Comparison of ENCODE assay signal across 27 cellular contexts in genomic region chr11:47351159-47352126, GRCh38. TPM values are rescaled to one million over a fixed set of nuclear protein-coding genes. Genes with fewer than 3 reads are reported as not detected.
DNase-seq lines count a peak whose midpoint lies in the region; ATAC-seq, FAIRE-seq and TF ChIP-seq lines count a peak whose summit lies in the region.
"Had no signal": no experiment of that assay in that cellular context is flagged by ENCODE, and none has a peak within 500 bp of the region (broad histone marks: within the 10 kb centered on the region; RNA-seq: fewer than 3 reads in every experiment).

No MANE protein-coding gene starts in this region.

- H3K27me3 ChIP-seq in IMR-90 (ENCODE audit: control insufficient read depth, insufficient read depth, low read length) (peaks cover 14% of the 10 kb centered on the region), mesenchymal stem cell (ENCODE audit: control insufficient read depth in 1 of 2, insufficient read depth in 1 of 2, low read length in 2 of 2) (peaks cover 8 to 15% of the 10 kb centered on the region in 2 experiments)
- H3K27me3 ChIP-seq: esophagus muscularis mucosa, foreskin keratinocyte, SJSA1, upper lobe of left lung had no signal

- H3K4me2 ChIP-seq in IMR-90 (ENCODE audit: low read depth, low read length) (no peak overlapping the region), mesenchymal stem cell (ENCODE audit: low read length, poor library complexity, severe bottlenecking) (no peak overlapping the region)

- TF ChIP-seq CTCF in IMR-90 (conservative IDR thresholded peaks at IDR 0.05; ENCODE audit: low read depth, low read length) = no peak
- no peak for TF ChIP-seq CTCF in GM13976 (IDR thresholded peaks at IDR 0.05; ENCODE audit: borderline replicate concordance, control extremely low read depth, extremely low read depth, insufficient read depth, missing control alignments)

- H3K9ac ChIP-seq in IMR-90 (ENCODE audit: low read depth, low read length) (no peak overlapping the region), mesenchymal stem cell (ENCODE audit: low read length) (no peak overlapping the region)

- no peak overlapping the region for H3K27ac ChIP-seq in IMR-90 (ENCODE audit: insufficient read depth, low read length)
- no peak overlapping the region for H3K27ac ChIP-seq in mesenchymal stem cell (ENCODE audit: low read length, poor library complexity, severe bottlenecking)
- H3K27ac ChIP-seq: esophagus muscularis mucosa, foreskin keratinocyte, HL-60, SJSA1, upper lobe of left lung had no signal

- H3K27me3 Mint-ChIP-seq in T-helper 17 cell = no peaks in the 10 kb centered on the region

- H4K8ac ChIP-seq in IMR-90 (ENCODE audit: low read depth in 2 of 2, low read length in 2 of 2) = no peak overlapping the region
- H4K8ac ChIP-seq in mesenchymal stem cell (ENCODE audit: low read length) = no peak overlapping the region

- CTCF ChIA-PET in IMR-90 (lab: Yijun Ruan, JAX) = no interaction called here

- H2AFZ ChIP-seq in IMR-90 (replicated peaks; ENCODE audit: low read length, poor library complexity) = peak overlapping the region; percentile 53
- no peak overlapping the region for H2AFZ ChIP-seq in mesenchymal stem cell (ENCODE audit: low read depth, low read length)

- WGBS in IMR-90 (ENCODE audit: extremely low coverage in 2 of 2, insufficient read length in 1 of 2), 2 experiments = 83% methylated on average over 19 of the region's 29 CpGs; no CpG with 5 or more reads in 1 of the 2 experiments
- WGBS in mesenchymal stem cell = 86% methylated on average over 29 of the region's 29 CpGs

- H3K18ac ChIP-seq in IMR-90 (ENCODE audit: low read depth, low read length) = no peak overlapping the region
- H3K18ac ChIP-seq in mesenchymal stem cell (ENCODE audit: low read depth in 1 of 2, low read length in 2 of 2) = no peak overlapping the region

- H3K36me3 ChIP-seq in IMR-90 (ENCODE audit: control insufficient read depth, insufficient read depth, low read length) = no peaks in the 10 kb centered on the region
- H3K36me3 ChIP-seq in mesenchymal stem cell (ENCODE audit: control insufficient read depth in 1 of 2, insufficient read depth in 2 of 2, low read depth in 1 of 2, low read length in 2 of 2) = no peaks in the 10 kb centered on the region
- H3K36me3 ChIP-seq: SJSA1, upper lobe of left lung had no signal

- H3K9me1 ChIP-seq in IMR-90 (ENCODE audit: insufficient read depth, low read length) = peaks cover 10% of the 10 kb centered on the region

- no peak overlapping the region for H2BK5ac ChIP-seq in IMR-90 (ENCODE audit: low read depth, low read length, poor library complexity, severe bottlenecking)
- no peak overlapping the region for H2BK5ac ChIP-seq in mesenchymal stem cell (ENCODE audit: low read depth, low read length, poor library complexity, severe bottlenecking)

- DNase-seq in IMR-90 (no peak), Right ventricle myocardium superior (peak; percentile 87), mesenchymal stem cell (no peak), urothelium cell line (ENCODE audit: low spot score) (no peak), T-helper 17 cell (no peak), GM13976 (ENCODE audit: low spot score) (no peak), NCI-H526 (lab: John Stamatoyannopoulos, UW) (no peak)
- DNase-seq: activated CD8-positive, alpha-beta T cell treated with anti-CD3 and anti-CD28 coated beads, Interleukin-2, amount 10 ng/mL, durations not matched to agents 7 days and 5 days; activated T-cell treated with anti-CD3 and anti-CD28 coated beads for 4 hours; aorta; caudate nucleus; CD8-positive, alpha-beta T cell; foreskin keratinocyte; HFFc6; NCI-H1092; NCI-H1694 treated with DMSO at 0.1 percent for 48 hours; NCI-H524 treated with DMSO at 0.1 percent for 48 hours; small intestine; stimulated activated CD4-positive, alpha-beta T cell treated with anti-CD3 and anti-CD28 coated beads, Interleukin-1b, Interleukin-23, amount 100 ng/mL, for 48 hours had no signal

- no peak overlapping the region for H2BK20ac ChIP-seq in IMR-90 (ENCODE audit: low read depth, low read length)

- H3K9me3 ChIP-seq in IMR-90 (ENCODE audit: control insufficient read depth, insufficient read depth, low read length) (no peaks in the 10 kb centered on the region), mesenchymal stem cell (ENCODE audit: control insufficient read depth, low read length) (no peaks in the 10 kb centered on the region), T-helper 17 cell (ENCODE audit: control insufficient read depth, low read length, poor library complexity, severe bottlenecking) (no peaks in the 10 kb centered on the region)
- H3K9me3 ChIP-seq: esophagus muscularis mucosa, SJSA1, upper lobe of left lung had no signal

- no peak overlapping the region for H2BK12ac ChIP-seq in mesenchymal stem cell (ENCODE audit: low read length in 2 of 2)

- dilution Hi-C loops in IMR-90 (cut with HindIII; ENCODE audit: low sequenced_read_pairs, unreplicated experiment) = no loop called here

- intact Hi-C loops in IMR-90 (cut with micrococcal nuclease) = no loop called here
- intact Hi-C loops in Right ventricle myocardium superior (cut with DNase I) = loop anchor here (10.0 kb wide), 1 partner anchor 97 kb away; the partner anchor contains the start of gene NR1H3

- no peak overlapping the region for H3K4me3 Mint-ChIP-seq in T-helper 17 cell
- H3K4me3 Mint-ChIP-seq: activated CD8-positive, alpha-beta T cell treated with anti-CD3 and anti-CD28 coated beads, Interleukin-2, amount 10 ng/mL, durations not matched to agents 7 days and 5 days; CD8-positive, alpha-beta T cell; HFFc6 had no signal

- TF ChIP-seq RAD21 in IMR-90 (IDR thresholded peaks at IDR 0.05; ENCODE audit: low read length) = no peak

- H2AK9ac ChIP-seq in IMR-90 (replicated peaks; ENCODE audit: low read depth, low read length, poor library complexity) = no peak overlapping the region

- no peak overlapping the region for H3K14ac ChIP-seq in IMR-90 (replicated peaks; ENCODE audit: low read depth, low read length)
- no peak overlapping the region for H3K14ac ChIP-seq in mesenchymal stem cell (ENCODE audit: low read length in 2 of 2)

- H2BK15ac ChIP-seq in IMR-90 (ENCODE audit: low read depth, low read length) (no peak overlapping the region), mesenchymal stem cell (ENCODE audit: low read depth, poor library complexity, severe bottlenecking) (no peak overlapping the region)

- H3K27ac Mint-ChIP-seq in T-helper 17 cell = no peak overlapping the region
- H3K27ac Mint-ChIP-seq: activated CD8-positive, alpha-beta T cell treated with anti-CD3 and anti-CD28 coated beads, Interleukin-2, amount 10 ng/mL, durations not matched to agents 7 days and 5 days; CD8-positive, alpha-beta T cell; HFFc6 had no signal

- no TSS peak for BruUV-seq in IMR-90 (replicated peaks; lab: Mats Ljungman, UMichigan)

- peak; percentile 65 for FAIRE-seq in urothelium cell line (lab: Jason Lieb, UNC)
- FAIRE-seq: GM12891, small intestine, TTC549 had no signal

- no peak overlapping the region for H3K4ac ChIP-seq in IMR-90 (ENCODE audit: low read depth, low read length)
- no peak overlapping the region for H3K4ac ChIP-seq in mesenchymal stem cell (ENCODE audit: low read depth in 1 of 2, low read length in 2 of 2)

- no peak overlapping the region for H4K5ac ChIP-seq in IMR-90 (ENCODE audit: low read depth, low read length)

- no peak overlapping the region for H3K23ac ChIP-seq in IMR-90 (ENCODE audit: low read depth, low read length)
- no peak overlapping the region for H3K23ac ChIP-seq in mesenchymal stem cell (ENCODE audit: low read length in 2 of 2)

- no peak overlapping the region for H2AK5ac ChIP-seq in IMR-90 (ENCODE audit: low read depth, low read length)
- H2AK5ac ChIP-seq in mesenchymal stem cell (ENCODE audit: low read length, severe bottlenecking) = no peak overlapping the region

- in situ Hi-C loops in IMR-90 (cut with MboI; ENCODE audit: low sequenced_read_pairs) (loop anchor here (25.0 kb wide), 1 partner anchor 464 kb away; no protein-coding TSS in a partner anchor), GM13976 (cut with MboI; ENCODE audit: low sequenced_read_pairs, unreplicated experiment) (no loop called here)

- POLR2A ChIA-PET in IMR-90 (lab: Charles Lee; ENCODE audit: unreplicated experiment) = no interaction called here

- H3K4me3 ChIP-seq in IMR-90 (ENCODE audit: insufficient read depth, low read depth, low read length) (no peak overlapping the region), mesenchymal stem cell (ENCODE audit: insufficient read depth in 1 of 2, low read depth in 1 of 2, low read length in 2 of 2) (no peak overlapping the region)
- H3K4me3 ChIP-seq: esophagus muscularis mucosa, SJSA1, upper lobe of left lung had no signal

- H3K4me1 ChIP-seq in IMR-90 (ENCODE audit: control insufficient read depth, insufficient read depth, low read length) (no peaks in the 10 kb centered on the region), mesenchymal stem cell (ENCODE audit: control insufficient read depth, insufficient read depth, low read depth, low read length) (peaks cover 10% of the 10 kb centered on the region)
- H3K4me1 ChIP-seq: foreskin keratinocyte had no signal

- H4K91ac ChIP-seq in IMR-90 (ENCODE audit: insufficient read depth, low read depth, low read length) = no peak overlapping the region
- H4K91ac ChIP-seq in mesenchymal stem cell (ENCODE audit: low read length) = peak overlapping the region; percentile 4

- no peak overlapping the region for H3K56ac ChIP-seq in IMR-90 (ENCODE audit: extremely low read depth, insufficient read depth, low read length)

- H4K20me1 ChIP-seq in IMR-90 (ENCODE audit: insufficient read depth, low read length) = no peaks in the 10 kb centered on the region; the same call in 1 of the 2 replicates

- no peaks in the 10 kb centered on the region for H3K36me3 Mint-ChIP-seq in T-helper 17 cell (ENCODE audit: low read depth)
- H3K36me3 Mint-ChIP-seq: activated naive CD4-positive, alpha-beta T cell treated with anti-CD3 and anti-CD28 coated beads, Interleukin-2, amount 50 U/mL, for 72 hours; CD8-positive, alpha-beta T cell had no signal

- peaks cover 0 to 2% of the 10 kb centered on the region in 2 experiments; a peak in 1 of 4 replicates for H3K79me1 ChIP-seq in IMR-90 (ENCODE audit: low read depth in 1 of 2, low read length in 2 of 2)
- H3K79me1 ChIP-seq in mesenchymal stem cell (replicated peaks; ENCODE audit: low read length, poor library complexity, severe bottlenecking) = no peaks in the 10 kb centered on the region

- ATAC-seq in IMR-90 (ENCODE audit: low read depth) = no peak
- peak; percentile 47 for ATAC-seq in Right ventricle myocardium superior (ENCODE audit: poor library complexity)
- no peak for ATAC-seq in T-helper 17 cell
- ATAC-seq: activated CD8-positive, alpha-beta T cell treated with anti-CD3 and anti-CD28 coated beads, Interleukin-2, amount 10 ng/mL, durations not matched to agents 7 days and 5 days; activated naive CD4-positive, alpha-beta T cell treated with anti-CD3 and anti-CD28 coated beads, Interleukin-2, amount 50 U/mL, for 72 hours; CD8-positive, alpha-beta T cell; foreskin keratinocyte had no signal

- no peak for TF ChIP-seq POLR2A in IMR-90 (IDR thresholded peaks at IDR 0.05; ENCODE audit: low read depth, low read length)

- H3K4me1 Mint-ChIP-seq in T-helper 17 cell = no peaks in the 10 kb centered on the region

- no peak overlapping the region for H2BK120ac ChIP-seq in IMR-90 (ENCODE audit: low read depth, low read length)
- no peak overlapping the region for H2BK120ac ChIP-seq in mesenchymal stem cell (ENCODE audit: low read depth, low read length)

RNA-seq across cellular contexts. Expression of gene MYBPC3, which starts 1.1 kb away (rescaled TPM):
- total RNA-seq in IMR-90 (2012; rRNA removed) (not detected in 2 replicates), Right ventricle myocardium superior (2,568 TPM), T-helper 17 cell (under 1 TPM in 1 of 2 donors, not detected in 1; 0.10 TPM)
- not detected in 2 replicates for polyA plus RNA-seq in IMR-90 (2012; rRNA removed)
- polyA plus RNA-seq in IMR-90 (2012; cell fraction: cytosol; rRNA removed) = not detected in 2 replicates
- not detected in 2 replicates for polyA plus RNA-seq in IMR-90 (2012; cell fraction: nucleus; rRNA removed; ENCODE audit: low replicate concordance)
- polyA plus RNA-seq in mesenchymal stem cell (2013, experiment 1 of 2) = not detected
- polyA plus RNA-seq in mesenchymal stem cell (2013, experiment 2 of 2) = not detected
- total RNA-seq: activated CD8-positive, alpha-beta T cell treated with anti-CD3 and anti-CD28 coated beads, Interleukin-2, amount 10 ng/mL, durations not matched to agents 7 days and 5 days; activated naive CD4-positive, alpha-beta T cell treated with anti-CD3 and anti-CD28 coated beads, Interleukin-2, amount 50 U/mL, for 72 hours; CD8-positive, alpha-beta T cell; foreskin keratinocyte; HFFc6; SJSA1; T-helper 1 cell treated with Interleukin-12 subunit alpha and Interleukin-12 subunit beta and Interleukin-4 antibody, amounts not matched to agents 30 ng/mL and 1 ng/mL, for 36 hours had no signal
- polyA plus RNA-seq: foreskin keratinocyte had no signal

RNA-seq across cellular contexts. Expression of gene SPI1, which starts 26.9 kb away (rescaled TPM):
- total RNA-seq in IMR-90 (2012; rRNA removed) (not detected in 2 replicates), Right ventricle myocardium superior (11.1 TPM), T-helper 17 cell (10 to 100 TPM in 1 of 2 donors, 1 to 10 TPM in 1; 4.9 to 14.9 TPM)
- polyA plus RNA-seq in IMR-90 (2012; rRNA removed) = not detected in 2 replicates
- 0.03 TPM in 1 of 2 replicates, not detected in the other for polyA plus RNA-seq in IMR-90 (2012; cell fraction: cytosol; rRNA removed)
- polyA plus RNA-seq in IMR-90 (2012; cell fraction: nucleus; rRNA removed; ENCODE audit: low replicate concordance) = not detected in 2 replicates
- not detected for polyA plus RNA-seq in mesenchymal stem cell (2013, experiment 1 of 2)
- not detected for polyA plus RNA-seq in mesenchymal stem cell (2013, experiment 2 of 2)
- total RNA-seq: activated CD8-positive, alpha-beta T cell treated with anti-CD3 and anti-CD28 coated beads, Interleukin-2, amount 10 ng/mL, durations not matched to agents 7 days and 5 days; foreskin keratinocyte; HFFc6; SJSA1; T-helper 1 cell treated with Interleukin-12 subunit alpha and Interleukin-12 subunit beta and Interleukin-4 antibody, amounts not matched to agents 30 ng/mL and 1 ng/mL, for 36 hours had no signal
- polyA plus RNA-seq: foreskin keratinocyte had no signal

RNA-seq across cellular contexts. Expression of gene SLC39A13, which starts 56.9 kb away (rescaled TPM):
- total RNA-seq in IMR-90 (2012; rRNA removed) (29.2 and 32.4 TPM in 2 replicates), Right ventricle myocardium superior (34.5 TPM), T-helper 17 cell (10 to 100 TPM; 31.6 to 31.8 TPM)
- polyA plus RNA-seq in IMR-90 (2012; rRNA removed) = 144 and 164 TPM in 2 replicates
- 96.1 and 190 TPM in 2 replicates for polyA plus RNA-seq in IMR-90 (2012; cell fraction: cytosol; rRNA removed)
- 451 and 1,131 TPM in 2 replicates for polyA plus RNA-seq in IMR-90 (2012; cell fraction: nucleus; rRNA removed; ENCODE audit: low replicate concordance)
- 89.2 TPM for polyA plus RNA-seq in mesenchymal stem cell (2013, experiment 1 of 2)
- 88.7 TPM for polyA plus RNA-seq in mesenchymal stem cell (2013, experiment 2 of 2)

Comparison
In these comparisons a context has a peak if more than half of its experiments do, and no peak if none do; other contexts are left out.
1. RNA of gene MYBPC3, which starts 1.1 kb away (total RNA-seq): 2,568 TPM in Right ventricle myocardium superior (single experiment); 0.10 TPM in T-helper 17 cell and not detected in IMR-90; every median in the first group is over 1,000 times any median in the second.